ENCODE assay signal across 18 cellular contexts in the genomic region with DNA sequence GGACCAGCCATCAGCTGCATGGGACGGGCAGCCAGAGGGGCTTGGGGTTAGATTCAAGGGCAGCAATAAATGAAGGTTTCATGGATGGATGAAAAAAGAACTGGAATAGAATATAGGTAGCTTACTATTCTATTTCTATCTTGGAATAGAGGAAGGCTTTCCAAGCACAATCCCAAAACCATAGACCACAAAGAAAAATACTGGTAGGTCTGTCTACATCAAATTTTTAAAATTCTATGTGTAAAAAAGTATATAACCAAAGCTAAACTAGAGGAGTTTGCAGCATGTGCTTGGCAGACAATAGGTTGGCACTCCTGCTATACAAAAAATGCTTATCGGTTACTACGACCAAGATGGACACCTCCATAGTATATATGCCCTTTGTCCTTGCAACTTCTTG. TPM values are rescaled to one million over a fixed set of nuclear protein-coding genes. Genes with fewer than 3 reads are reported as not detected.
A peak's percentile ranks its signal among the peaks of the same experiment; 100 is the strongest.
DNase-seq lines count a peak whose midpoint lies in the region; ATAC-seq and TF ChIP-seq lines count a peak whose summit lies in the region.
"Had no signal": no experiment of that assay in that cellular context is flagged by ENCODE, and none has a peak within 500 bp of the region (broad histone marks: within the 10 kb centered on the region; RNA-seq: fewer than 3 reads in every experiment).

No MANE protein-coding gene starts in this region.

- no peak for ATAC-seq in omental fat pad (ENCODE audit: low FRiP score)
- ATAC-seq: CD8-positive, alpha-beta T cell; GM23338 had no signal

- TF ChIP-seq CTCF in AG10803 (conservative IDR thresholded peaks at IDR 0.05; ENCODE audit: low read length), result no peak
- TF ChIP-seq CTCF in astrocyte of the cerebellum (IDR thresholded peaks at IDR 0.05; ENCODE audit: low read depth, low read length, missing control alignments), result no peak
- no peak for TF ChIP-seq CTCF in fibroblast of the aortic adventitia (IDR thresholded peaks at IDR 0.05; ENCODE audit: insufficient read depth, low read length)
- no peak for TF ChIP-seq CTCF in omental fat pad (IDR thresholded peaks at IDR 0.05)

- in situ Hi-C loops in astrocyte of the cerebellum (cut with HindIII; ENCODE audit: low sequenced_read_pairs), result no loop called here

- DNase-seq in AG10803 (ENCODE audit: low read depth), result peak; percentile 61
- DNase-seq in M059J (ENCODE audit: low read depth), result peak; percentile 48
- DNase-seq in astrocyte of the cerebellum (ENCODE audit: low read depth), result peak; percentile 51
- peak; percentile 65 for DNase-seq in fibroblast of the aortic adventitia (ENCODE audit: low read depth)
- DNase-seq in omental fat pad (ENCODE audit: low spot score), result no peak
- DNase-seq in HuH-7.5 (ENCODE audit: low spot score), result no peak
- DNase-seq in NCI-H2081 (lab: John Stamatoyannopoulos, UW), result no peak
- no peak for DNase-seq in AG20443 (ENCODE audit: low spot score)
- DNase-seq: ACHN; Calu3; CD8-positive, alpha-beta T cell; DMS 273 treated with DMSO at 0.1 percent for 48 hours; DMS53; DND-41; HCEC 1CT; KBM-7 had no signal

- H3K4me3 ChIP-seq in AG10803 (ENCODE audit: low read length) (no peak overlapping the region), astrocyte of the cerebellum (ENCODE audit: low read depth, low read length) (no peak overlapping the region), fibroblast of the aortic adventitia (ENCODE audit: low read depth, low read length) (no peak overlapping the region)
- H3K4me3 ChIP-seq: BLaER1, GM23338 had no signal

RNA-seq across cellular contexts. Expression of a gene that starts 7.2 kb away (rescaled TPM):
- total RNA-seq in M059J (2014; rRNA removed; shearing (Covaris generic)), result 0.30 and 1.2 TPM in 2 replicates
- total RNA-seq in fibroblast of the aortic adventitia (ENCODE audit: low replicate concordance), result 452 and 600 TPM in 2 replicates
- 100 to 1,000 TPM; 156 to 568 (median 187) TPM for total RNA-seq in omental fat pad
- total RNA-seq: Calu3 had no signal

Comparison
In these comparisons a context has a peak if more than half of its experiments do, and no peak if none do; other contexts are left out.
1. DNase-seq: peak in AG10803 (single experiment), M059J (single experiment), astrocyte of the cerebellum (single experiment) and fibroblast of the aortic adventitia (single experiment); none in omental fat pad (single experiment), HuH-7.5 (single experiment), NCI-H2081 (0 of 2) and AG20443 (single experiment).
2. RNA of a gene that starts 7.2 kb away (total RNA-seq): 452 to 600 TPM in fibroblast of the aortic adventitia and 156 to 568 TPM in omental fat pad; 0.30 to 1.2 TPM in M059J; every median in the first group is over 10 times any median in the second.